1 cellular context compared by ENCODE assay signal in the genomic region with DNA sequence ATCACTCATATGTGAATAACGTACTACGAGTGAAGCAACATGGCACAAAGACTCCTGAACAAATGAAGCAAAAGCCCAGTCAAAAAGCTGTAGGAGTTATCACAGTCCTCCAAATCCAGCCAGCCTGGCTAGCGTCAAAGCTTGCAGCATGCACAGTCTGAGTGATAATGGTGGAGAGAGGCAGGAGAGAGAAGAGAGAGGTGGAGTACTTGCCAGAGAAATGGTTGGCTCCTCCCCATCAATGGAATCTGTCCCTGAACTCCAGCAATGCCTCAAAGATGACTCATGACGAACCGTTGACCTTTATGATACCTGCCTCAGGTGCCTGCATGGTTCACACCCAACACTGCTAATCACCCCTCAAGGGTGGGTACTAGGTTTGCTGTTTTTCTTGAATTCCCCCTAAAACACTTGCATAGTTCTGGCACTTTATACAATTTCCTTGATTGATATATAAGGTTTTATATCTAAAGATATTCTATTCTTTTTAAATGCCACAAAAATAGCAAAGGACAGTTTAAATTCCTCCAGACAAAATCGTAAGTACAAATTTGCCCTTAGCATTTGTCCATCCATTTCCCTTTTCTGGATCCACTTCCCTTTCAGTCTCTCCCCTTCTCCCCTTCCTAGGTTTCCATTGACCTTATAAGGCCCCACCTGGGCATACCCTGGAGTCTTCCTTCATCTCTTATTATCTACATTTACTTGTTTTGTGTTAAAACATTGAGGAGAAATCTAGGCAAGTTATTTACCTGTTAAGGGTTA.
TF ChIP-seq lines count a peak whose summit lies in the region.

No MANE protein-coding gene starts in this region.

TF ChIP-seq in WTC11, 78 proteins besides CTCF, POLR2A, EP300 and RAD21 (continued from another document):
- TF ChIP-seq, protein P1, sequence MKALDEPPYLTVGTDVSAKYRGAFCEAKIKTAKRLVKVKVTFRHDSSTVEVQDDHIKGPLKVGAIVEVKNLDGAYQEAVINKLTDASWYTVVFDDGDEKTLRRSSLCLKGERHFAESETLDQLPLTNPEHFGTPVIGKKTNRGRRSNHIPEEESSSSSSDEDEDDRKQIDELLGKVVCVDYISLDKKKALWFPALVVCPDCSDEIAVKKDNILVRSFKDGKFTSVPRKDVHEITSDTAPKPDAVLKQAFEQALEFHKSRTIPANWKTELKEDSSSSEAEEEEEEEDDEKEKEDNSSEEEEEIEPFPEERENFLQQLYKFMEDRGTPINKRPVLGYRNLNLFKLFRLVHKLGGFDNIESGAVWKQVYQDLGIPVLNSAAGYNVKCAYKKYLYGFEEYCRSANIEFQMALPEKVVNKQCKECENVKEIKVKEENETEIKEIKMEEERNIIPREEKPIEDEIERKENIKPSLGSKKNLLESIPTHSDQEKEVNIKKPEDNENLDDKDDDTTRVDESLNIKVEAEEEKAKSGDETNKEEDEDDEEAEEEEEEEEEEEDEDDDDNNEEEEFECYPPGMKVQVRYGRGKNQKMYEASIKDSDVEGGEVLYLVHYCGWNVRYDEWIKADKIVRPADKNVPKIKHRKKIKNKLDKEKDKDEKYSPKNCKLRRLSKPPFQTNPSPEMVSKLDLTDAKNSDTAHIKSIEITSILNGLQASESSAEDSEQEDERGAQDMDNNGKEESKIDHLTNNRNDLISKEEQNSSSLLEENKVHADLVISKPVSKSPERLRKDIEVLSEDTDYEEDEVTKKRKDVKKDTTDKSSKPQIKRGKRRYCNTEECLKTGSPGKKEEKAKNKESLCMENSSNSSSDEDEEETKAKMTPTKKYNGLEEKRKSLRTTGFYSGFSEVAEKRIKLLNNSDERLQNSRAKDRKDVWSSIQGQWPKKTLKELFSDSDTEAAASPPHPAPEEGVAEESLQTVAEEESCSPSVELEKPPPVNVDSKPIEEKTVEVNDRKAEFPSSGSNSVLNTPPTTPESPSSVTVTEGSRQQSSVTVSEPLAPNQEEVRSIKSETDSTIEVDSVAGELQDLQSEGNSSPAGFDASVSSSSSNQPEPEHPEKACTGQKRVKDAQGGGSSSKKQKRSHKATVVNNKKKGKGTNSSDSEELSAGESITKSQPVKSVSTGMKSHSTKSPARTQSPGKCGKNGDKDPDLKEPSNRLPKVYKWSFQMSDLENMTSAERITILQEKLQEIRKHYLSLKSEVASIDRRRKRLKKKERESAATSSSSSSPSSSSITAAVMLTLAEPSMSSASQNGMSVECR (CRISPR knock-in tag; IDR thresholded peaks at IDR 0.05; ENCODE audit: borderline replicate concordance): no peak
- TF ChIP-seq, protein P2, sequence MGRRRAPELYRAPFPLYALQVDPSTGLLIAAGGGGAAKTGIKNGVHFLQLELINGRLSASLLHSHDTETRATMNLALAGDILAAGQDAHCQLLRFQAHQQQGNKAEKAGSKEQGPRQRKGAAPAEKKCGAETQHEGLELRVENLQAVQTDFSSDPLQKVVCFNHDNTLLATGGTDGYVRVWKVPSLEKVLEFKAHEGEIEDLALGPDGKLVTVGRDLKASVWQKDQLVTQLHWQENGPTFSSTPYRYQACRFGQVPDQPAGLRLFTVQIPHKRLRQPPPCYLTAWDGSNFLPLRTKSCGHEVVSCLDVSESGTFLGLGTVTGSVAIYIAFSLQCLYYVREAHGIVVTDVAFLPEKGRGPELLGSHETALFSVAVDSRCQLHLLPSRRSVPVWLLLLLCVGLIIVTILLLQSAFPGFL (CRISPR knock-in tag; IDR thresholded peaks at IDR 0.05; ENCODE audit: borderline replicate concordance): no peak
- TF ChIP-seq PRRX2 (CRISPR knock-in tag; IDR thresholded peaks at IDR 0.05) (no peak), HMGA2 (CRISPR knock-in tag; IDR thresholded peaks at IDR 0.05) (no peak), ELF4 (CRISPR knock-in tag; IDR thresholded peaks at IDR 0.05; ENCODE audit: low read depth) (no peak), FOXP1 (CRISPR knock-in tag; IDR thresholded peaks at IDR 0.05; ENCODE audit: borderline replicate concordance) (no peak), SOX15 (CRISPR knock-in tag; IDR thresholded peaks at IDR 0.05) (no peak), TP53 (CRISPR knock-in tag; IDR thresholded peaks at IDR 0.05) (no peak), ZNF317 (CRISPR knock-in tag; IDR thresholded peaks at IDR 0.05; ENCODE audit: borderline replicate concordance, low read depth) (no peak)
- TF ChIP-seq, protein P3, sequence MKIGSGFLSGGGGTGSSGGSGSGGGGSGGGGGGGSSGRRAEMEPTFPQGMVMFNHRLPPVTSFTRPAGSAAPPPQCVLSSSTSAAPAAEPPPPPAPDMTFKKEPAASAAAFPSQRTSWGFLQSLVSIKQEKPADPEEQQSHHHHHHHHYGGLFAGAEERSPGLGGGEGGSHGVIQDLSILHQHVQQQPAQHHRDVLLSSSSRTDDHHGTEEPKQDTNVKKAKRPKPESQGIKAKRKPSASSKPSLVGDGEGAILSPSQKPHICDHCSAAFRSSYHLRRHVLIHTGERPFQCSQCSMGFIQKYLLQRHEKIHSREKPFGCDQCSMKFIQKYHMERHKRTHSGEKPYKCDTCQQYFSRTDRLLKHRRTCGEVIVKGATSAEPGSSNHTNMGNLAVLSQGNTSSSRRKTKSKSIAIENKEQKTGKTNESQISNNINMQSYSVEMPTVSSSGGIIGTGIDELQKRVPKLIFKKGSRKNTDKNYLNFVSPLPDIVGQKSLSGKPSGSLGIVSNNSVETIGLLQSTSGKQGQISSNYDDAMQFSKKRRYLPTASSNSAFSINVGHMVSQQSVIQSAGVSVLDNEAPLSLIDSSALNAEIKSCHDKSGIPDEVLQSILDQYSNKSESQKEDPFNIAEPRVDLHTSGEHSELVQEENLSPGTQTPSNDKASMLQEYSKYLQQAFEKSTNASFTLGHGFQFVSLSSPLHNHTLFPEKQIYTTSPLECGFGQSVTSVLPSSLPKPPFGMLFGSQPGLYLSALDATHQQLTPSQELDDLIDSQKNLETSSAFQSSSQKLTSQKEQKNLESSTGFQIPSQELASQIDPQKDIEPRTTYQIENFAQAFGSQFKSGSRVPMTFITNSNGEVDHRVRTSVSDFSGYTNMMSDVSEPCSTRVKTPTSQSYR (CRISPR knock-in tag; IDR thresholded peaks at IDR 0.05): no peak
- TF ChIP-seq, protein P4, sequence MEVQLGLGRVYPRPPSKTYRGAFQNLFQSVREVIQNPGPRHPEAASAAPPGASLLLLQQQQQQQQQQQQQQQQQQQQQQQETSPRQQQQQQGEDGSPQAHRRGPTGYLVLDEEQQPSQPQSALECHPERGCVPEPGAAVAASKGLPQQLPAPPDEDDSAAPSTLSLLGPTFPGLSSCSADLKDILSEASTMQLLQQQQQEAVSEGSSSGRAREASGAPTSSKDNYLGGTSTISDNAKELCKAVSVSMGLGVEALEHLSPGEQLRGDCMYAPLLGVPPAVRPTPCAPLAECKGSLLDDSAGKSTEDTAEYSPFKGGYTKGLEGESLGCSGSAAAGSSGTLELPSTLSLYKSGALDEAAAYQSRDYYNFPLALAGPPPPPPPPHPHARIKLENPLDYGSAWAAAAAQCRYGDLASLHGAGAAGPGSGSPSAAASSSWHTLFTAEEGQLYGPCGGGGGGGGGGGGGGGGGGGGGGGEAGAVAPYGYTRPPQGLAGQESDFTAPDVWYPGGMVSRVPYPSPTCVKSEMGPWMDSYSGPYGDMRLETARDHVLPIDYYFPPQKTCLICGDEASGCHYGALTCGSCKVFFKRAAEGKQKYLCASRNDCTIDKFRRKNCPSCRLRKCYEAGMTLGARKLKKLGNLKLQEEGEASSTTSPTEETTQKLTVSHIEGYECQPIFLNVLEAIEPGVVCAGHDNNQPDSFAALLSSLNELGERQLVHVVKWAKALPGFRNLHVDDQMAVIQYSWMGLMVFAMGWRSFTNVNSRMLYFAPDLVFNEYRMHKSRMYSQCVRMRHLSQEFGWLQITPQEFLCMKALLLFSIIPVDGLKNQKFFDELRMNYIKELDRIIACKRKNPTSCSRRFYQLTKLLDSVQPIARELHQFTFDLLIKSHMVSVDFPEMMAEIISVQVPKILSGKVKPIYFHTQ (CRISPR knock-in tag; IDR thresholded peaks at IDR 0.05): no peak
- TF ChIP-seq, protein P5, sequence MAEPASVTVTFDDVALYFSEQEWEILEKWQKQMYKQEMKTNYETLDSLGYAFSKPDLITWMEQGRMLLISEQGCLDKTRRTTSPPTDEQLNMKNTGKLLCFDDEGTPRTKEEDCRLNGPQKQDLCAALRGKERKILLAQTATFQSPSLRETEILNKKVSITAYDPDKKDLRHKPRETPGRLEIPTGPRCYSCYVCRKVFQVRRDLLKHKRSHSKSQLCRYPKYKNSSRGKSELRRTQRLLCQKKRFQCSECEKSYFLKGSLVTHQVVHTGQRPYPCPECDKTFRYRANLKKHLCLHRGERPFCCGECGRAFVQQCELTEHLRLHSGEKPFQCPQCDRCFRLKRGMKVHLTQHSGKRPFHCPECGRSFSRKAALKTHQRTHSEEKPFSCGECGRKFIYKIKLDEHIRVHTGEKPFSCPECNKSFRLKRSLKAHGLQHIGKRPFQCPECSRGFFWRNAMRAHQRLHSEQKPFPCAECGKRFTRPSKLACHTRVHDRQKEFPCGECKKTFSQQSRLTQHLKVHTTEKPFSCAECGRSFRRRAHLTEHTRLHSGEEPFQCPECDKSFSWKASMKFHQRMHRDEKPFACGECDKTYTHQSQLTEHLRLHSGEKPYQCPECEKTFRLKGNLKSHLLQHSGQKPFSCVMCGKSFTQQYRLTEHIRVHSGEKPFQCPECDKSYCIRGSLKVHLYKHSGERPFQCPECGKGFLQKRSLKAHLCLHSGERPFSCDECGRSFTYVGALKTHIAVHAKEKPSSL (CRISPR knock-in tag; conservative IDR thresholded peaks at IDR 0.05): no peak
